1 cellular context compared by ENCODE assay signal in genomic region chr22:50117168-50117762, GRCh38.
TF ChIP-seq lines count a peak whose summit lies in the region.

No MANE protein-coding gene starts in this region.

TF ChIP-seq in K562, 482 proteins besides CTCF, POLR2A, EP300 and RAD21 (continued from another document and continues in another):
- no peak for TF ChIP-seq ZNF668 (CRISPR knock-in tag; IDR thresholded peaks at IDR 0.05)
- TF ChIP-seq ZNF551 (CRISPR knock-in tag; IDR thresholded peaks at IDR 0.05) = no peak
- no peak for TF ChIP-seq KHSRP (IDR thresholded peaks at IDR 0.05)
- TF ChIP-seq NFIX (CRISPR knock-in tag; IDR thresholded peaks at IDR 0.05; ENCODE audit: low read depth) = no peak
- TF ChIP-seq MNT (conservative IDR thresholded peaks at IDR 0.05) = no peak
- no peak for TF ChIP-seq HNRNPL (IDR thresholded peaks at IDR 0.05; ENCODE audit: low read depth, low read length)
- TF ChIP-seq PRMT5 (CRISPR knock-in tag; IDR thresholded peaks at IDR 0.05) = no peak
- no peak for TF ChIP-seq RBBP5 (IDR thresholded peaks at IDR 0.05; ENCODE audit: borderline replicate concordance, insufficient read depth, low read length, poor library complexity, severe bottlenecking)
- no peak for TF ChIP-seq NFIC (IDR thresholded peaks at IDR 0.05)
- TF ChIP-seq ZSCAN32 (CRISPR knock-in tag; IDR thresholded peaks at IDR 0.05) = no peak
- TF ChIP-seq MTA2 (IDR thresholded peaks at IDR 0.05; ENCODE audit: low read depth) = no peak
- TF ChIP-seq SPI1 (IDR thresholded peaks at IDR 0.05; ENCODE audit: borderline replicate concordance, low read depth, low read length) = 0 out of 2 replicates have a peak, but pooled peaks have one; percentile 11
- no peak for TF ChIP-seq RBM34 (IDR thresholded peaks at IDR 0.05; ENCODE audit: borderline replicate concordance, insufficient read depth, low read length)
- TF ChIP-seq MBD1 (CRISPR knock-in tag; IDR thresholded peaks at IDR 0.05) = no peak
- TF ChIP-seq THRB (CRISPR knock-in tag; conservative IDR thresholded peaks at IDR 0.05) = no peak
- TF ChIP-seq ASH1L (IDR thresholded peaks at IDR 0.05; ENCODE audit: borderline replicate concordance, low read depth, partially characterized antibody) = no peak
- no peak for TF ChIP-seq BACH1 (tag; IDR thresholded peaks at IDR 0.05)
- TF ChIP-seq ZNF589 (CRISPR knock-in tag; IDR thresholded peaks at IDR 0.05; ENCODE audit: low read depth) = 0 out of 2 replicates have a peak, but pooled peaks have one; percentile 24
- no peak for TF ChIP-seq TFE3 (CRISPR knock-in tag; IDR thresholded peaks at IDR 0.05)
- no peak for TF ChIP-seq NUFIP1 (IDR thresholded peaks at IDR 0.05; ENCODE audit: partially characterized antibody)
- TF ChIP-seq ZNF57 (CRISPR knock-in tag; IDR thresholded peaks at IDR 0.05) = no peak
- TF ChIP-seq ZNF592 (IDR thresholded peaks at IDR 0.05) = peak; percentile 39
- no peak for TF ChIP-seq RBM17 (IDR thresholded peaks at IDR 0.05; ENCODE audit: borderline replicate concordance, low read depth, low read length)
- peak; percentile 96 for TF ChIP-seq TBP (optimal IDR thresholded peaks at IDR 0.05; ENCODE audit: low read depth, low read length)
- TF ChIP-seq ETS1 (conservative IDR thresholded peaks at IDR 0.05; ENCODE audit: control insufficient read depth, low read depth, low read length) = no peak
- no peak for TF ChIP-seq PCBP1 (IDR thresholded peaks at IDR 0.05; ENCODE audit: low read depth, low read length, poor library complexity, severe bottlenecking)
- no peak for TF ChIP-seq ZNF507 (tag; conservative IDR thresholded peaks at IDR 0.05)
- no peak for TF ChIP-seq ZNF24 (IDR thresholded peaks at IDR 0.05)
- TF ChIP-seq NELFE (IDR thresholded peaks at IDR 0.05; ENCODE audit: insufficient read depth, insufficient read length) = no peak
- no peak; the same call in 1 of the 2 replicates for TF ChIP-seq SOX6 (IDR thresholded peaks at IDR 0.05)
- no peak for TF ChIP-seq ZNF174 (CRISPR knock-in tag; IDR thresholded peaks at IDR 0.05)
- TF ChIP-seq, protein P1, sequence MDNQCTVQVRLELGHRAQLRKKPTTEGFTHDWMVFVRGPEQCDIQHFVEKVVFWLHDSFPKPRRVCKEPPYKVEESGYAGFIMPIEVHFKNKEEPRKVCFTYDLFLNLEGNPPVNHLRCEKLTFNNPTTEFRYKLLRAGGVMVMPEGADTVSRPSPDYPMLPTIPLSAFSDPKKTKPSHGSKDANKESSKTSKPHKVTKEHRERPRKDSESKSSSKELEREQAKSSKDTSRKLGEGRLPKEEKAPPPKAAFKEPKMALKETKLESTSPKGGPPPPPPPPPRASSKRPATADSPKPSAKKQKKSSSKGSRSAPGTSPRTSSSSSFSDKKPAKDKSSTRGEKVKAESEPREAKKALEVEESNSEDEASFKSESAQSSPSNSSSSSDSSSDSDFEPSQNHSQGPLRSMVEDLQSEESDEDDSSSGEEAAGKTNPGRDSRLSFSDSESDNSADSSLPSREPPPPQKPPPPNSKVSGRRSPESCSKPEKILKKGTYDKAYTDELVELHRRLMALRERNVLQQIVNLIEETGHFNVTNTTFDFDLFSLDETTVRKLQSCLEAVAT (IDR thresholded peaks at IDR 0.05) = no peak
- TF ChIP-seq ZKSCAN3 (CRISPR knock-in tag; IDR thresholded peaks at IDR 0.05) = no peak
- no peak for TF ChIP-seq ZNF143 (CRISPR knock-in tag; IDR thresholded peaks at IDR 0.05)
- no peak for TF ChIP-seq SRSF1 (IDR thresholded peaks at IDR 0.05; ENCODE audit: low read depth, low read length)
- TF ChIP-seq CTBP1 (IDR thresholded peaks at IDR 0.05; ENCODE audit: borderline replicate concordance) = peak; percentile 54; the same call in 1 of the 2 replicates
- TF ChIP-seq, protein P2, sequence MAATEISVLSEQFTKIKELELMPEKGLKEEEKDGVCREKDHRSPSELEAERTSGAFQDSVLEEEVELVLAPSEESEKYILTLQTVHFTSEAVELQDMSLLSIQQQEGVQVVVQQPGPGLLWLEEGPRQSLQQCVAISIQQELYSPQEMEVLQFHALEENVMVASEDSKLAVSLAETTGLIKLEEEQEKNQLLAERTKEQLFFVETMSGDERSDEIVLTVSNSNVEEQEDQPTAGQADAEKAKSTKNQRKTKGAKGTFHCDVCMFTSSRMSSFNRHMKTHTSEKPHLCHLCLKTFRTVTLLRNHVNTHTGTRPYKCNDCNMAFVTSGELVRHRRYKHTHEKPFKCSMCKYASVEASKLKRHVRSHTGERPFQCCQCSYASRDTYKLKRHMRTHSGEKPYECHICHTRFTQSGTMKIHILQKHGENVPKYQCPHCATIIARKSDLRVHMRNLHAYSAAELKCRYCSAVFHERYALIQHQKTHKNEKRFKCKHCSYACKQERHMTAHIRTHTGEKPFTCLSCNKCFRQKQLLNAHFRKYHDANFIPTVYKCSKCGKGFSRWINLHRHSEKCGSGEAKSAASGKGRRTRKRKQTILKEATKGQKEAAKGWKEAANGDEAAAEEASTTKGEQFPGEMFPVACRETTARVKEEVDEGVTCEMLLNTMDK (IDR thresholded peaks at IDR 0.05; ENCODE audit: borderline replicate concordance, insufficient read depth, low read depth, low read length, poor library complexity, severe bottlenecking) = no peak
- TF ChIP-seq DEAF1 (CRISPR knock-in tag; IDR thresholded peaks at IDR 0.05) = no peak
- no peak for TF ChIP-seq ZNF707 (CRISPR knock-in tag; conservative IDR thresholded peaks at IDR 0.05)
- no peak for TF ChIP-seq CBX2 (IDR thresholded peaks at IDR 0.05; ENCODE audit: insufficient read depth, low read length, poor library complexity, severe bottlenecking)
- 0 out of 2 replicates have a peak, but pooled peaks have one; percentile 16 for TF ChIP-seq CHD2 (IDR thresholded peaks at IDR 0.05; ENCODE audit: low read depth, low read length)
- no peak for TF ChIP-seq SIN3A (IDR thresholded peaks at IDR 0.05; ENCODE audit: borderline replicate concordance in 2 of 2, control insufficient read depth in 1 of 2, low read depth in 2 of 2, low read length in 2 of 2)
- TF ChIP-seq CBX1 (IDR thresholded peaks at IDR 0.05; ENCODE audit: low read depth) = peak; percentile 93
- no peak for TF ChIP-seq STAT5B (CRISPR knock-in tag; IDR thresholded peaks at IDR 0.05)
- no peak for TF ChIP-seq RHOXF2B (CRISPR knock-in tag; conservative IDR thresholded peaks at IDR 0.05)
